2 cellular contexts compared by ENCODE assay signal in genomic region chr6:156846845-156847599, GRCh38.
TF ChIP-seq lines count a peak whose summit lies in the region.

No MANE protein-coding gene starts in this region.

TF ChIP-seq in IMR-90, 13 proteins besides CTCF, POLR2A, EP300 and RAD21:
- TF ChIP-seq NFE2L2 (IDR thresholded peaks at IDR 0.05; ENCODE audit: low read depth, low read length) (no peak), CEBPB (IDR thresholded peaks at IDR 0.05; ENCODE audit: low read depth, low read length) (no peak), SMC3 (IDR thresholded peaks at IDR 0.05; ENCODE audit: low read depth, low read length) (no peak), ELK1 (IDR thresholded peaks at IDR 0.05; ENCODE audit: borderline replicate concordance, low read depth, low read length) (no peak)

TF ChIP-seq in H1, 55 proteins besides CTCF, POLR2A, EP300 and RAD21:
- TF ChIP-seq CHD2 (IDR thresholded peaks at IDR 0.05; ENCODE audit: low read length) (no peak), FOSL1 (IDR thresholded peaks at IDR 0.05; ENCODE audit: insufficient read depth, low read depth, low read length) (peak; percentile 37; the same call in 1 of the 2 replicates)
